Comparison of ENCODE assay signal across 13 cellular contexts in the genomic region with DNA sequence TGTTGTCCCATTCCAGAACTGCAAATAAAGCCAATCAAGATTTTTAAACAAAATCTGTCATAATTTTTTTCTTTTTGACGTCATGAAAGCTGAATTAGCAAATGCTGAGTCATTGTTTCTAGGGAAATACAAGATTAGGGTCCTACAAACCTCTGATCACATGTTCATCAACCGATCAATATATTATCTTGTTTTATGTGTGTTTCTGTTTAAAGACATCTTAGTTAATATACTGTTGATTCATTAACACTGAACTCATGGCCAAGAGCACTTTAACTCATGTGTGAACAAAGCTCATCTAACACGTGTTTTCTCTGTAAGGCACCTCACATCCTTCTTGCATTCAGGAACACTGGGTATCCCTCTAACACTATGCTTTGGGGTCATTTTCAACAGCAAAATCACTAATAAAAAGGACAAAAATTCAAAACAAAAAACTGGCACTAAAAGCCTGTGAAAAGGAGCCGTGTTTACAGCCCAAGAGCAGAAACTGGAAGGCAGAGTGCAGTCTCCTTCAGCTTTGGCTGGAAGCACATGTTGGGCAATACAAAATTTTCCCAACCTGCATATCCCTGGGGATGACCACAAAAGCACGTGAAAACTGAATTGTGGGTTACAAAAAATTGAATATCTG.
DNase-seq lines count a peak whose midpoint lies in the region; ATAC-seq and TF ChIP-seq lines count a peak whose summit lies in the region.
"Had no signal": no experiment of that assay in that cellular context is flagged by ENCODE, and none has a peak within 500 bp of the region (broad histone marks: within the 10 kb centered on the region; RNA-seq: fewer than 3 reads in every experiment).

No MANE protein-coding gene starts in this region.

- no peak overlapping the region for H3K4me2 ChIP-seq in neural progenitor cell

- H3K27me3 Mint-ChIP-seq in osteocyte (ENCODE audit: unreplicated experiment) (no peaks in the 10 kb centered on the region), neural progenitor cell (ENCODE audit: insufficient read depth, low read depth) (no peaks in the 10 kb centered on the region)
- H3K27me3 Mint-ChIP-seq: brain had no signal

- no peaks in the 10 kb centered on the region for H3K79me2 ChIP-seq in neural progenitor cell (ENCODE audit: low read depth)

- peak; percentile 49 for DNase-seq in AG04450 (ENCODE audit: low read depth, low spot score)
- peak; percentile 31 for DNase-seq in RPMI7951 (ENCODE audit: low read depth)
- DNase-seq in fibroblast of villous mesenchyme (ENCODE audit: low read depth), result peak; percentile 86
- no peak for DNase-seq in osteocyte (ENCODE audit: extremely low spot score, unreplicated experiment)
- no peak for DNase-seq in neural progenitor cell (ENCODE audit: low spot score)
- no peak for DNase-seq in NCI-H146 (lab: John Stamatoyannopoulos, UW)
- no peak for DNase-seq in DMS114 treated with DMSO at 0.1 percent for 48 hours (lab: John Stamatoyannopoulos, UW; ENCODE audit: unreplicated experiment)
- DNase-seq: activated CD8-positive, alpha-beta T cell treated with anti-CD3 and anti-CD28 coated beads, Interleukin-2, amount 10 ng/mL, durations not matched to agents 7 days and 5 days; glutamatergic neuron; NCI-H526; stimulated activated CD4-positive, alpha-beta T cell treated with anti-CD3 and anti-CD28 coated beads, Interleukin-4, amount 100 ng/mL, for 4 hours had no signal

- H3K36me3 Mint-ChIP-seq in osteocyte (ENCODE audit: unreplicated experiment) (peaks cover 6% of the 10 kb centered on the region), neural progenitor cell (no peaks in the 10 kb centered on the region)

- peaks cover 26% of the 10 kb centered on the region for H3K4me1 ChIP-seq in neural progenitor cell

- H3K9me3 Mint-ChIP-seq in osteocyte (ENCODE audit: unreplicated experiment) (no peaks in the 10 kb centered on the region), neural progenitor cell (no peaks in the 10 kb centered on the region)

- no peak for TF ChIP-seq POLR2A in GM18505 (IDR thresholded peaks at IDR 0.05; ENCODE audit: borderline replicate concordance, extremely low read depth, insufficient read depth, insufficient read length)

- peaks cover 9% of the 10 kb centered on the region for H4K20me1 ChIP-seq in neural progenitor cell (ENCODE audit: low read depth)

- H3K4me3 ChIP-seq in AG04450 (ENCODE audit: low read depth, low read length) (no peak overlapping the region), fibroblast of villous mesenchyme (ENCODE audit: low read depth, low read length) (no peak overlapping the region), neural progenitor cell (no peak overlapping the region)

- H3K27me3 ChIP-seq in AG04450 (ENCODE audit: control insufficient read depth, insufficient read depth, low read length), result no peaks in the 10 kb centered on the region
- no peaks in the 10 kb centered on the region for H3K27me3 ChIP-seq in neural progenitor cell

- H3K4me3 Mint-ChIP-seq in osteocyte (ENCODE audit: unreplicated experiment) (no peak overlapping the region), neural progenitor cell (no peak overlapping the region)
- H3K4me3 Mint-ChIP-seq: activated CD8-positive, alpha-beta T cell treated with anti-CD3 and anti-CD28 coated beads, Interleukin-2, amount 10 ng/mL, durations not matched to agents 7 days and 5 days; brain had no signal

- ATAC-seq in GM18505 (IDR thresholded peaks at IDR 0.05; ENCODE audit: unreplicated experiment), result no peak
- ATAC-seq: activated CD8-positive, alpha-beta T cell treated with anti-CD3 and anti-CD28 coated beads, Interleukin-2, amount 10 ng/mL, durations not matched to agents 7 days and 5 days had no signal

- no peak overlapping the region for H2AFZ ChIP-seq in neural progenitor cell (replicated peaks)

- CTCF ChIA-PET in AG04450 (lab: Charles Lee), result interaction anchor here (1.0 to 3.6 kb wide), 5 partner anchors 10 to 608 kb away, joined by 3 to 37 read pairs (median 8); partner anchors contain the start of gene ERCC4

- H3K27ac Mint-ChIP-seq in osteocyte (ENCODE audit: unreplicated experiment), result peak overlapping the region; percentile 41
- no peak overlapping the region for H3K27ac Mint-ChIP-seq in neural progenitor cell
- H3K27ac Mint-ChIP-seq: activated CD8-positive, alpha-beta T cell treated with anti-CD3 and anti-CD28 coated beads, Interleukin-2, amount 10 ng/mL, durations not matched to agents 7 days and 5 days; brain had no signal

- H3K36me3 ChIP-seq in neural progenitor cell, result no peaks in the 10 kb centered on the region

- H3K27ac ChIP-seq in AG04450 (ENCODE audit: low read depth, low read length) (peak overlapping the region; percentile 60), neural progenitor cell (no peak overlapping the region)

- H3K4me1 Mint-ChIP-seq in osteocyte (ENCODE audit: unreplicated experiment), result peaks cover 18% of the 10 kb centered on the region
- H3K4me1 Mint-ChIP-seq in neural progenitor cell, result peaks cover 17% of the 10 kb centered on the region

- TF ChIP-seq CTCF in AG04450 (IDR thresholded peaks at IDR 0.05; ENCODE audit: low read depth, low read length) (no peak), fibroblast of villous mesenchyme (IDR thresholded peaks at IDR 0.05; ENCODE audit: insufficient read depth, low read depth, low read length) (no peak), osteocyte (IDR thresholded peaks at IDR 0.05) (no peak), neural progenitor cell (IDR thresholded peaks at IDR 0.05) (no peak)

- no peaks in the 10 kb centered on the region for H3K9me3 ChIP-seq in AG04450 (ENCODE audit: control insufficient read depth, insufficient read depth, low read length)
- H3K9me3 ChIP-seq in neural progenitor cell (ENCODE audit: low read depth), result no peaks in the 10 kb centered on the region

- H3F3A ChIP-seq in neural progenitor cell (ENCODE audit: low read depth), result peaks cover 23% of the 10 kb centered on the region

- POLR2A ChIA-PET in AG04450 (lab: Yijun Ruan, JAX), result interaction anchor here (0.6 to 1.3 kb wide), 2 partner anchors 24 to 216 kb away, joined by 4 to 13 read pairs; no protein-coding TSS in a partner anchor

- no peak overlapping the region for H3K9ac ChIP-seq in neural progenitor cell

Comparison
In these comparisons a context has a peak if more than half of its experiments do, and no peak if none do; other contexts are left out.
1. DNase-seq: peak in AG04450 (single experiment), RPMI7951 (single experiment) and fibroblast of villous mesenchyme (single experiment); none in osteocyte (single experiment), neural progenitor cell (single experiment), NCI-H146 (single experiment) and DMS114 treated with DMSO at 0.1 percent for 48 hours (single experiment).